Comparison of ENCODE assay signal across 8 cellular contexts in genomic region chr16:1983053-1983543, GRCh38. TPM values are rescaled to one million over a fixed set of nuclear protein-coding genes. Genes with fewer than 3 reads are reported as not detected.
DNase-seq lines count a peak whose midpoint lies in the region; ATAC-seq and TF ChIP-seq lines count a peak whose summit lies in the region.

No MANE protein-coding gene starts in this region.

- H3K27me3 Mint-ChIP-seq in brain = peaks cover 28% of the 10 kb centered on the region

- intact Hi-C loops in heart right ventricle (cut with DNase I) (loop anchor here in 1 of 10 donors (10.0 kb wide), 1 partner anchor 58 kb away; no protein-coding TSS in a partner anchor), Right ventricle myocardium superior (cut with DNase I) (no loop called here), vagina (cut with DNase I) (no loop called here)

- H3K9me3 Mint-ChIP-seq in brain = peaks cover 0 to 6% (median 0%) of the 10 kb centered on the region in 5 experiments

- H3K4me3 Mint-ChIP-seq in brain = peak overlapping the region; percentile 80 to 87 (median 84)

- peaks cover 42% of the 10 kb centered on the region for H3K4me1 Mint-ChIP-seq in brain

- H3K27ac ChIP-seq in heart right ventricle (peak overlapping the region; percentile 65 to 89 (median 81)), vagina (no peak overlapping the region)

- peaks cover 18 to 55% (median 43%) of the 10 kb centered on the region in 7 donors for H3K27me3 ChIP-seq in heart right ventricle
- peaks cover 39% of the 10 kb centered on the region for H3K27me3 ChIP-seq in mononuclear cell (ENCODE audit: insufficient read depth, low read length)
- H3K27me3 ChIP-seq in vagina = no peaks in the 10 kb centered on the region

- H3K4me3 ChIP-seq in heart right ventricle (peak overlapping the region; percentile 55 to 98 (median 91)), mononuclear cell (ENCODE audit: low read length) (peak overlapping the region; percentile 56), vagina (peak overlapping the region; percentile 59 to 87)

- no peak for DNase-seq in heart right ventricle
- no peak for DNase-seq in Right ventricle myocardium superior
- DNase-seq in vagina (ENCODE audit: extremely low spot score in 2 of 2) = no peak
- DNase-seq in kidney tubule cell (ENCODE audit: low spot score) = no peak
- no peak for DNase-seq in omental fat pad (ENCODE audit: low spot score)

- H3K4me1 ChIP-seq in heart right ventricle (peaks cover 11 to 43% (median 30%) of the 10 kb centered on the region in 9 donors), mononuclear cell (ENCODE audit: insufficient read depth, low read length) (peaks cover 21% of the 10 kb centered on the region), vagina (peaks cover 30% of the 10 kb centered on the region)

- peak overlapping the region; percentile 74 to 97 (median 88) for H3K27ac Mint-ChIP-seq in brain

- peaks cover 7% of the 10 kb centered on the region for H3K36me3 Mint-ChIP-seq in brain

- TF ChIP-seq CTCF in heart right ventricle (IDR thresholded peaks at IDR 0.05) = no peak
- TF ChIP-seq CTCF in brain (conservative IDR thresholded peaks at IDR 0.05) = no peak
- no peak for TF ChIP-seq CTCF in vagina (IDR thresholded peaks at IDR 0.05)
- no peak for TF ChIP-seq CTCF in omental fat pad (IDR thresholded peaks at IDR 0.05)

- H3K36me3 ChIP-seq in heart right ventricle = peaks cover 0 to 33% (median 18%) of the 10 kb centered on the region in 9 donors
- peaks cover 0 to 18% of the 10 kb centered on the region in 2 donors for H3K36me3 ChIP-seq in vagina

- TF ChIP-seq POLR2A in vagina (IDR thresholded peaks at IDR 0.05) = no peak

- WGBS in heart right ventricle, 2 donors = 23 to 24% methylated on average over 18 of the region's 18 CpGs

- no peaks in the 10 kb centered on the region for H3K9me3 ChIP-seq in heart right ventricle
- H3K9me3 ChIP-seq in mononuclear cell (ENCODE audit: low read depth, low read length) = no peaks in the 10 kb centered on the region
- H3K9me3 ChIP-seq in vagina = no peaks in the 10 kb centered on the region

- ATAC-seq in heart right ventricle (no peak), Right ventricle myocardium superior (ENCODE audit: poor library complexity) (no peak), GM19035 (IDR thresholded peaks at IDR 0.05; ENCODE audit: unreplicated experiment) (no peak), omental fat pad (ENCODE audit: low FRiP score) (no peak)

RNA-seq across cellular contexts. Expression of gene GFER, which starts 0.9 kb away (rescaled TPM):
- total RNA-seq in heart right ventricle (10 to 100 TPM; 14.7 to 30.2 (median 24.5) TPM), Right ventricle myocardium superior (28.3 TPM), mononuclear cell (9.0 TPM), vagina (11.5 TPM), omental fat pad (10 to 100 TPM; 11.9 to 18.4 (median 16.0) TPM)
- polyA plus RNA-seq in heart right ventricle (10 to 100 TPM; 37.5 to 65.6 TPM), brain (ENCODE audit: insufficient read depth, low read depth, low replicate concordance) (51.7 TPM)

RNA-seq across cellular contexts. Expression of gene NOXO1, which starts 1.8 kb away (rescaled TPM):
- total RNA-seq in heart right ventricle (not detected), Right ventricle myocardium superior (not detected), mononuclear cell (not detected), vagina (1.2 TPM), omental fat pad (not detected)
- polyA plus RNA-seq in heart right ventricle (under 1 TPM; 0.09 to 0.29 TPM), brain (ENCODE audit: insufficient read depth, low read depth, low replicate concordance) (4.6 TPM)

RNA-seq across cellular contexts. Expression of gene SYNGR3, which starts 6.7 kb away (rescaled TPM):
- total RNA-seq in heart right ventricle (under 1 TPM in 8 of 10 donors, not detected in 2; 0.15 to 0.62 (median 0.28) TPM), Right ventricle myocardium superior (0.32 TPM), mononuclear cell (2.9 TPM), vagina (8.3 TPM), omental fat pad (1 to 10 TPM in 1 of 4 donors, under 1 TPM in 1, not detected in 2; 0.28 to 1.6 TPM)
- polyA plus RNA-seq in heart right ventricle (1 to 10 TPM in 1 of 2 donors, under 1 TPM in 1; 0.51 to 2.5 TPM), brain (ENCODE audit: insufficient read depth, low read depth, low replicate concordance) (59.3 TPM)

RNA-seq across cellular contexts. Expression of gene TBL3, which starts 11.2 kb away (rescaled TPM):
- total RNA-seq in heart right ventricle = 10 to 100 TPM; 18.5 to 26.7 (median 21.9) TPM
- polyA plus RNA-seq in heart right ventricle = 10 to 100 TPM; 57.4 to 71.1 TPM
- total RNA-seq in Right ventricle myocardium superior = 20.3 TPM
- polyA plus RNA-seq in brain (ENCODE audit: insufficient read depth, low read depth, low replicate concordance) = 82.7 TPM
- total RNA-seq in mononuclear cell = 6.4 TPM
- 44.2 TPM for total RNA-seq in vagina
- total RNA-seq in omental fat pad = 10 to 100 TPM; 32.2 to 44.3 (median 34.3) TPM

RNA-seq across cellular contexts. Expression of gene RNF151, which starts 16.4 kb away (rescaled TPM):
- total RNA-seq in heart right ventricle (not detected), Right ventricle myocardium superior (not detected), mononuclear cell (not detected), vagina (not detected), omental fat pad (not detected)
- polyA plus RNA-seq in heart right ventricle (not detected), brain (ENCODE audit: insufficient read depth, low read depth, low replicate concordance) (not detected)
